Comparison of ENCODE assay signal across 16 cellular contexts in genomic region chr12:19937161-19937560, GRCh38.
"Had no signal": no experiment of that assay in that cellular context is flagged by ENCODE, and none has a peak within 500 bp of the region (broad histone marks: within the 10 kb centered on the region; RNA-seq: fewer than 3 reads in every experiment).

No MANE protein-coding gene starts in this region.

- DNase-seq: erythroblast; foreskin keratinocyte; left colon; left ventricle myocardium superior; mammary epithelial cell; naive thymus-derived CD4-positive, alpha-beta T cell; nephron progenitor cell; psoas muscle; retina; right lobe of liver; stimulated activated CD4-positive, alpha-beta T cell treated with anti-CD3 and anti-CD28 coated beads, Interleukin-4, amount 100 ng/mL, for 1 hour; stimulated activated CD8-positive, alpha-beta memory T cell treated with anti-CD3 and anti-CD28 coated beads, Interleukin-4, amount 100 ng/mL, for 48 hours; stimulated activated naive CD8-positive, alpha-beta T cell treated with anti-CD3 and anti-CD28 coated beads, Interleukin-15, Interleukin-2, amounts not matched to agents 100 U/mL and 50 U/mL, for 24 hours; tibial artery; upper lobe of left lung had no signal

- ATAC-seq: foreskin keratinocyte; left colon; left ventricle myocardium superior; naive thymus-derived CD4-positive, alpha-beta T cell; psoas muscle; stimulated activated effector memory CD8-positive, alpha-beta T cell treated with anti-CD3 and anti-CD28 coated beads, Interleukin-12 subunit alpha, Interleukin-12 subunit beta, amount 100 ng/mL, for 72 hours; stimulated activated naive CD8-positive, alpha-beta T cell treated with anti-CD3 and anti-CD28 coated beads, Interleukin-15, Interleukin-2, amounts not matched to agents 100 U/mL and 50 U/mL, for 24 hours had no signal
